In genomic region chr11:103109818-103110388, GRCh38 we compare ENCODE assay signal across 8 cellular contexts. TPM values are rescaled to one million over a fixed set of nuclear protein-coding genes. Genes with fewer than 3 reads are reported as not detected.
A peak's percentile ranks its signal among the peaks of the same experiment; 100 is the strongest.
DNase-seq lines count a peak whose midpoint lies in the region; ATAC-seq and TF ChIP-seq lines count a peak whose summit lies in the region.

No MANE protein-coding gene starts in this region.

- ATAC-seq in HG03135 (IDR thresholded peaks at IDR 0.05; ENCODE audit: unreplicated experiment) (peak; percentile 23), GM19324 (IDR thresholded peaks at IDR 0.05; ENCODE audit: low FRiP score, unreplicated experiment) (no peak), esophagus mucosa (no peak)
- peak; percentile 52 for ATAC-seq in activated CD8-positive, alpha-beta T cell treated with anti-CD3 and anti-CD28 coated beads, Interleukin-2, amount 10 ng/mL, durations not matched to agents 7 days and 5 days

- H3K4me3 Mint-ChIP-seq in activated CD8-positive, alpha-beta T cell treated with anti-CD3 and anti-CD28 coated beads, Interleukin-2, amount 10 ng/mL, durations not matched to agents 7 days and 5 days, result peak overlapping the region; percentile 87

- peaks cover 3% of the 10 kb centered on the region for H3K4me1 ChIP-seq in cardiac muscle cell (ENCODE audit: low read depth)

- POLR2A ChIA-PET in activated CD8-positive, alpha-beta T cell treated with anti-CD3 and anti-CD28 coated beads, Interleukin-2, amount 10 ng/mL, durations not matched to agents 7 days and 5 days (lab: Charles Lee), result interaction anchor here (0.8 to 2.0 kb wide), 4 partner anchors 9 to 74 kb away, joined by 4 to 26 read pairs (median 6); partner anchors contain the start of gene DCUN1D5

- CTCF ChIA-PET in activated CD8-positive, alpha-beta T cell treated with anti-CD3 and anti-CD28 coated beads, Interleukin-2, amount 10 ng/mL, durations not matched to agents 7 days and 5 days (lab: Charles Lee), result interaction anchor here (0.7 to 3.7 kb wide), 19 partner anchors 8 to 491 kb away, joined by 3 to 42 read pairs (median 4); partner anchors contain the start of gene DCUN1D5

- H3K9me3 ChIP-seq in cardiac muscle cell (ENCODE audit: low read depth), result no peaks in the 10 kb centered on the region

- H3K36me3 ChIP-seq in cardiac muscle cell, result no peaks in the 10 kb centered on the region

- no peaks in the 10 kb centered on the region for H3K36me3 Mint-ChIP-seq in activated CD8-positive, alpha-beta T cell treated with anti-CD3 and anti-CD28 coated beads, Interleukin-2, amount 10 ng/mL, durations not matched to agents 7 days and 5 days (ENCODE audit: low read depth)

- H3K27me3 Mint-ChIP-seq in activated CD8-positive, alpha-beta T cell treated with anti-CD3 and anti-CD28 coated beads, Interleukin-2, amount 10 ng/mL, durations not matched to agents 7 days and 5 days (ENCODE audit: low read depth), result peaks cover 10% of the 10 kb centered on the region

- H3K9me3 Mint-ChIP-seq in activated CD8-positive, alpha-beta T cell treated with anti-CD3 and anti-CD28 coated beads, Interleukin-2, amount 10 ng/mL, durations not matched to agents 7 days and 5 days (ENCODE audit: insufficient read depth), result no peaks in the 10 kb centered on the region

- H3K27ac Mint-ChIP-seq in activated CD8-positive, alpha-beta T cell treated with anti-CD3 and anti-CD28 coated beads, Interleukin-2, amount 10 ng/mL, durations not matched to agents 7 days and 5 days, result peak overlapping the region; percentile 83

- H3K4me1 Mint-ChIP-seq in activated CD8-positive, alpha-beta T cell treated with anti-CD3 and anti-CD28 coated beads, Interleukin-2, amount 10 ng/mL, durations not matched to agents 7 days and 5 days (ENCODE audit: low read depth), result peaks cover 19% of the 10 kb centered on the region

- TF ChIP-seq CTCF in cardiac muscle cell (IDR thresholded peaks at IDR 0.05; ENCODE audit: low read depth, low read length) (no peak), retinal pigment epithelial cell (conservative IDR thresholded peaks at IDR 0.05; ENCODE audit: low read depth, low read length) (no peak)

- H3K4me3 ChIP-seq in cardiac muscle cell (peak overlapping the region; percentile 54), retinal pigment epithelial cell (ENCODE audit: low read length) (peak overlapping the region; percentile 90)

- H3K27me3 ChIP-seq in cardiac muscle cell, result no peaks in the 10 kb centered on the region

- DNase-seq in DMS153 treated with DMSO at 0.1 percent for 48 hours (lab: John Stamatoyannopoulos, UW; ENCODE audit: unreplicated experiment) (peak; percentile 30), DMS153 (lab: John Stamatoyannopoulos, UW) (no peak), cardiac muscle cell (ENCODE audit: low read depth in 1 of 2, low spot score in 1 of 2) (peak in 1 of 2 donors; percentile 34), retinal pigment epithelial cell (ENCODE audit: low read depth) (no peak)
- no peak for DNase-seq in activated CD8-positive, alpha-beta T cell treated with anti-CD3 and anti-CD28 coated beads, Interleukin-2, amount 10 ng/mL, durations not matched to agents 7 days and 5 days

- peak overlapping the region; percentile 25 for H3K27ac ChIP-seq in cardiac muscle cell

RNA-seq across cellular contexts. Expression of gene DYNC2H1, which starts 0.7 kb away (rescaled TPM):
- 1 to 10 TPM; 1.6 to 1.7 TPM for total RNA-seq in activated CD8-positive, alpha-beta T cell treated with anti-CD3 and anti-CD28 coated beads, Interleukin-2, amount 10 ng/mL, durations not matched to agents 7 days and 5 days
- total RNA-seq in cardiac muscle cell, result 7.8 and 10.5 TPM in 2 replicates
- polyA plus RNA-seq in cardiac muscle cell, result 3.4 and 9.0 TPM in 2 replicates
- total RNA-seq in esophagus mucosa, result 7.9 TPM

RNA-seq across cellular contexts. Expression of gene DCUN1D5, which starts 17.9 kb away (rescaled TPM):
- total RNA-seq in activated CD8-positive, alpha-beta T cell treated with anti-CD3 and anti-CD28 coated beads, Interleukin-2, amount 10 ng/mL, durations not matched to agents 7 days and 5 days, result 10 to 100 TPM; 31.3 to 34.0 TPM
- total RNA-seq in cardiac muscle cell (113 and 182 TPM in 2 replicates), esophagus mucosa (31.4 TPM)
- polyA plus RNA-seq in cardiac muscle cell, result 75.5 and 101 TPM in 2 replicates

Comparison
In these comparisons a context has a peak if more than half of its experiments do, and no peak if none do; other contexts are left out.
1. ATAC-seq: peak in HG03135 (single experiment) and activated CD8-positive, alpha-beta T cell treated with anti-CD3 and anti-CD28 coated beads, Interleukin-2, amount 10 ng/mL, durations not matched to agents 7 days and 5 days (single experiment); none in GM19324 (single experiment) and esophagus mucosa (single experiment).